Comparison of ENCODE assay signal across 8 cellular contexts in genomic region chr22:38699143-38699542, GRCh38. TPM values are rescaled to one million over a fixed set of nuclear protein-coding genes. Genes with fewer than 3 reads are reported as not detected.
DNase-seq lines count a peak whose midpoint lies in the region; ATAC-seq and TF ChIP-seq lines count a peak whose summit lies in the region.

No MANE protein-coding gene starts in this region.

- no peaks in the 10 kb centered on the region for H3K9me3 ChIP-seq in CD8-positive, alpha-beta memory T cell (ENCODE audit: low read length)
- no peaks in the 10 kb centered on the region for H3K9me3 ChIP-seq in PC-3 (ENCODE audit: low read length)
- no peaks in the 10 kb centered on the region for H3K9me3 ChIP-seq in endodermal cell (ENCODE audit: control insufficient read depth, low read length)
- H3K9me3 ChIP-seq in ovary, result no peaks in the 10 kb centered on the region

- peak overlapping the region; percentile 94 to 100 (median 98) for H3K27ac Mint-ChIP-seq in CD8-positive, alpha-beta memory T cell
- peak overlapping the region; percentile 13 for H3K27ac Mint-ChIP-seq in endodermal cell

- peaks cover 52 to 78% (median 68%) of the 10 kb centered on the region in 3 donors for H3K4me1 Mint-ChIP-seq in CD8-positive, alpha-beta memory T cell
- peaks cover 37% of the 10 kb centered on the region for H3K4me1 Mint-ChIP-seq in endodermal cell

- peaks cover 14% of the 10 kb centered on the region for H3F3A ChIP-seq in PC-3 (ENCODE audit: low read length, unreplicated experiment)

- TF ChIP-seq EP300 in ovary (IDR thresholded peaks at IDR 0.05), result no peak

- POLR2A ChIA-PET in CD8-positive, alpha-beta memory T cell (lab: Charles Lee), result interaction anchor here (1.4 to 2.3 kb wide), 2 partner anchors 17 to 24 kb away, joined by 3 to 9 read pairs; partner anchors contain the start of gene TOMM22
- POLR2A ChIA-PET in PC-3 (lab: Charles Lee; ENCODE audit: unreplicated experiment), result no interaction called here

- peak overlapping the region; percentile 77 for H3K4me3 ChIP-seq in CD8-positive, alpha-beta memory T cell (ENCODE audit: low read length)
- peak overlapping the region; percentile 85 for H3K4me3 ChIP-seq in PC-3 (ENCODE audit: low read length)
- H3K4me3 ChIP-seq in endodermal cell (ENCODE audit: low read length), result peak overlapping the region; percentile 86
- H3K4me3 ChIP-seq in ovary, result peak overlapping the region; percentile 97

- H3K27me3 ChIP-seq in CD8-positive, alpha-beta memory T cell (ENCODE audit: insufficient read depth, low read length, poor library complexity, severe bottlenecking), result no peaks in the 10 kb centered on the region
- H3K27me3 ChIP-seq in PC-3 (ENCODE audit: low read length) (no peaks in the 10 kb centered on the region), endodermal cell (ENCODE audit: control insufficient read depth, insufficient read depth, low read length, poor library complexity, severe bottlenecking) (no peaks in the 10 kb centered on the region), ovary (no peaks in the 10 kb centered on the region)

- CTCF ChIA-PET in CD8-positive, alpha-beta memory T cell (lab: Charles Lee), result interaction anchor here (1.3 to 2.5 kb wide), 3 partner anchors 13 to 53 kb away, joined by 4 to 19 read pairs (median 6); partner anchors contain the start of gene TOMM22
- CTCF ChIA-PET in PC-3 (lab: Charles Lee), result no interaction called here

- ATAC-seq in PC-3 (no peak), GM18907 (IDR thresholded peaks at IDR 0.05; ENCODE audit: unreplicated experiment) (no peak), HG02852 (IDR thresholded peaks at IDR 0.05; ENCODE audit: unreplicated experiment) (no peak)

- TF ChIP-seq CTCF in PC-3 (conservative IDR thresholded peaks at IDR 0.05; ENCODE audit: low read depth, low read length), result no peak
- no peak for TF ChIP-seq CTCF in endodermal cell (conservative IDR thresholded peaks at IDR 0.05)
- TF ChIP-seq CTCF in ovary (IDR thresholded peaks at IDR 0.05), result no peak

- H3K4me1 ChIP-seq in CD8-positive, alpha-beta memory T cell (ENCODE audit: insufficient read depth, low read length), result peaks cover 54% of the 10 kb centered on the region
- H3K4me1 ChIP-seq in PC-3 (ENCODE audit: insufficient read depth, low read length) (peaks cover 35% of the 10 kb centered on the region), endodermal cell (ENCODE audit: control insufficient read depth, insufficient read depth, low read length) (peaks cover 5% of the 10 kb centered on the region), ovary (ENCODE audit: insufficient read depth) (peaks cover 14% of the 10 kb centered on the region)

- H3K36me3 Mint-ChIP-seq in CD8-positive, alpha-beta memory T cell, result peaks cover 0 to 46% (median 6%) of the 10 kb centered on the region in 3 donors
- peaks cover 28% of the 10 kb centered on the region for H3K36me3 Mint-ChIP-seq in endodermal cell (ENCODE audit: low read depth)

- H3K4me2 ChIP-seq in PC-3 (ENCODE audit: low read length), result peak overlapping the region; percentile 94

- H3K36me3 ChIP-seq in CD8-positive, alpha-beta memory T cell (ENCODE audit: insufficient read depth, low read length), result no peaks in the 10 kb centered on the region
- no peaks in the 10 kb centered on the region; the same call in 1 of the 2 replicates for H3K36me3 ChIP-seq in PC-3 (ENCODE audit: low read depth, low read length)
- H3K36me3 ChIP-seq in endodermal cell (ENCODE audit: control insufficient read depth, insufficient read depth, low read length), result peaks cover 8% of the 10 kb centered on the region
- no peaks in the 10 kb centered on the region for H3K36me3 ChIP-seq in ovary

- peaks cover 0 to 6% of the 10 kb centered on the region in 2 donors for H3K27me3 Mint-ChIP-seq in CD8-positive, alpha-beta memory T cell
- no peaks in the 10 kb centered on the region for H3K27me3 Mint-ChIP-seq in endodermal cell (ENCODE audit: insufficient read depth)

- no TSS peak for BruUV-seq in PC-3 (replicated peaks; lab: Mats Ljungman, UMichigan)

- WGBS in endodermal cell (ENCODE audit: insufficient coverage in 1 of 2, insufficient read length in 1 of 2), 2 experiments, result 84 to 94% methylated on average over 4 to 5 of the region's 5 CpGs
- 39 to 44% (median 41%) methylated on average over 5 of the region's 5 CpGs for WGBS in ovary, 3 donors

- intact Hi-C loops in PC-3 (cut with micrococcal nuclease), result no loop called here
- intact Hi-C loops in ovary (cut with DNase I), result loop anchor here in 1 of 4 donors (5.0 kb wide), 1 partner anchor 132 kb away; no protein-coding TSS in a partner anchor

- no peaks in the 10 kb centered on the region for H3K9me2 ChIP-seq in PC-3 (replicated peaks; ENCODE audit: low read length)

- peaks cover 58% of the 10 kb centered on the region for H3K79me2 ChIP-seq in PC-3 (ENCODE audit: low read length)

- DNase-seq in CD8-positive, alpha-beta memory T cell, result peak in 1 of 5 donors; percentile 22
- DNase-seq in PC-3 (no peak), endodermal cell (no peak), ovary (no peak), ureter (ENCODE audit: low spot score) (no peak), mucosa of gallbladder (ENCODE audit: low spot score) (no peak)

- H4K20me1 ChIP-seq in PC-3 (ENCODE audit: low read length), result peaks cover 23% of the 10 kb centered on the region

- no peak for TF ChIP-seq POLR2A in ovary (IDR thresholded peaks at IDR 0.05)

- peaks cover 0 to 2% (median 0%) of the 10 kb centered on the region in 5 donors for H3K9me3 Mint-ChIP-seq in CD8-positive, alpha-beta memory T cell
- H3K9me3 Mint-ChIP-seq in endodermal cell, result no peaks in the 10 kb centered on the region

- peak overlapping the region; percentile 98 for H3K27ac ChIP-seq in CD8-positive, alpha-beta memory T cell (ENCODE audit: low read depth, low read length)
- H3K27ac ChIP-seq in PC-3 (ENCODE audit: low read length) (peak overlapping the region; percentile 76), endodermal cell (ENCODE audit: low read depth, low read length) (no peak overlapping the region), ovary (peak overlapping the region; percentile 92 to 95)

- no peak overlapping the region for H2AFZ ChIP-seq in PC-3 (ENCODE audit: low read length)

- H3K9ac ChIP-seq in PC-3 (ENCODE audit: low read length) (peak overlapping the region; percentile 97), endodermal cell (ENCODE audit: extremely low read depth, low read length, poor library complexity, severe bottlenecking) (peak overlapping the region; percentile 87)

- H3K4me3 Mint-ChIP-seq in CD8-positive, alpha-beta memory T cell, result peak overlapping the region; percentile 82 to 96 (median 90)
- H3K4me3 Mint-ChIP-seq in endodermal cell, result peak overlapping the region; percentile 82

RNA-seq across cellular contexts. Expression of gene JOSD1, which starts 1.6 kb away (rescaled TPM):
- 10 to 100 TPM; 86.0 to 96.4 TPM for total RNA-seq in CD8-positive, alpha-beta memory T cell
- 9.3 TPM for polyA plus RNA-seq in CD8-positive, alpha-beta memory T cell
- total RNA-seq in PC-3 (2014; rRNA removed) (37.5 and 40.3 TPM in 2 replicates), endodermal cell (10 to 100 TPM; 21.2 to 26.7 TPM), ovary (100 to 1,000 TPM in 1 of 7 donors, 10 to 100 TPM in 6; 43.1 to 138 (median 48.7) TPM), ureter (39.7 TPM), mucosa of gallbladder (75.4 TPM)
- polyA plus RNA-seq in endodermal cell (2013, experiment 1 of 2), result 35.3 TPM
- 33.0 TPM for polyA plus RNA-seq in endodermal cell (2013, experiment 2 of 2)
- 10 to 100 TPM; 33.6 to 55.2 TPM for polyA plus RNA-seq in ovary

RNA-seq across cellular contexts. Expression of gene GTPBP1, which starts 6.6 kb away (rescaled TPM):
- total RNA-seq in CD8-positive, alpha-beta memory T cell, result 10 to 100 TPM; 62.7 to 63.7 TPM
- polyA plus RNA-seq in CD8-positive, alpha-beta memory T cell, result 28.2 TPM
- total RNA-seq in PC-3 (2014; rRNA removed) (28.2 and 29.6 TPM in 2 replicates), endodermal cell (10 to 100 TPM; 79.0 to 86.1 TPM), ovary (10 to 100 TPM; 40.5 to 71.3 (median 62.3) TPM), ureter (72.0 TPM), mucosa of gallbladder (67.1 TPM)
- 50.9 TPM for polyA plus RNA-seq in endodermal cell (2013, experiment 1 of 2)
- polyA plus RNA-seq in endodermal cell (2013, experiment 2 of 2), result 49.5 TPM
- 10 to 100 TPM; 16.9 to 29.8 TPM for polyA plus RNA-seq in ovary

RNA-seq across cellular contexts. Expression of gene TOMM22, which starts 17.4 kb away (rescaled TPM):
- 100 to 1,000 TPM; 207 to 210 TPM for total RNA-seq in CD8-positive, alpha-beta memory T cell
- 61.4 TPM for polyA plus RNA-seq in CD8-positive, alpha-beta memory T cell
- total RNA-seq in PC-3 (2014; rRNA removed) (68.7 and 82.3 TPM in 2 replicates), endodermal cell (100 to 1,000 TPM; 114 to 119 TPM), ovary (10 to 100 TPM; 30.0 to 68.3 (median 57.7) TPM), ureter (76.8 TPM), mucosa of gallbladder (52.7 TPM)
- polyA plus RNA-seq in endodermal cell (2013, experiment 1 of 2), result 88.4 TPM
- polyA plus RNA-seq in endodermal cell (2013, experiment 2 of 2), result 72.7 TPM
- polyA plus RNA-seq in ovary, result 10 to 100 TPM; 30.6 to 96.3 TPM

RNA-seq across cellular contexts. Expression of gene CBY1, which starts 42.7 kb away (rescaled TPM):
- total RNA-seq in CD8-positive, alpha-beta memory T cell, result 10 to 100 TPM; 14.0 to 15.1 TPM
- 7.6 TPM for polyA plus RNA-seq in CD8-positive, alpha-beta memory T cell
- total RNA-seq in PC-3 (2014; rRNA removed) (12.9 and 14.3 TPM in 2 replicates), endodermal cell (10 to 100 TPM; 40.7 to 60.9 TPM), ovary (10 to 100 TPM; 15.5 to 45.2 (median 35.0) TPM), ureter (47.0 TPM), mucosa of gallbladder (43.2 TPM)
- polyA plus RNA-seq in endodermal cell (2013, experiment 1 of 2), result 40.6 TPM
- 40.8 TPM for polyA plus RNA-seq in endodermal cell (2013, experiment 2 of 2)
- polyA plus RNA-seq in ovary, result 10 to 100 TPM; 54.0 to 84.0 TPM

RNA-seq across cellular contexts. Expression of gene FAM227A, which starts 43.0 kb away (rescaled TPM):
- total RNA-seq in CD8-positive, alpha-beta memory T cell, result under 1 TPM; 0.75 to 0.92 TPM
- polyA plus RNA-seq in CD8-positive, alpha-beta memory T cell, result 0.08 TPM
- total RNA-seq in PC-3 (2014; rRNA removed), result 1.2 and 2.2 TPM in 2 replicates
- 10 to 100 TPM in 1 of 2 donors, 1 to 10 TPM in 1; 9.1 to 14.9 TPM for total RNA-seq in endodermal cell
- polyA plus RNA-seq in endodermal cell (2013, experiment 1 of 2), result 7.4 TPM
- polyA plus RNA-seq in endodermal cell (2013, experiment 2 of 2), result 7.1 TPM
- 1 to 10 TPM in 6 of 7 donors, under 1 TPM in 1; 1.00 to 7.4 (median 2.5) TPM for total RNA-seq in ovary
- polyA plus RNA-seq in ovary, result under 1 TPM; 0.72 to 0.76 TPM
- total RNA-seq in ureter, result 6.1 TPM
- 5.1 TPM for total RNA-seq in mucosa of gallbladder
